8 cellular contexts compared by ENCODE assay signal in genomic region chr17:58328195-58329034, GRCh38. TPM values are rescaled to one million over a fixed set of nuclear protein-coding genes. Genes with fewer than 3 reads are reported as not detected.
DNase-seq lines count a peak whose midpoint lies in the region; ATAC-seq and TF ChIP-seq lines count a peak whose summit lies in the region.

TSS of gene TSPOAP1 (minus strand) at chr17:58328795. CDS start at chr17:58327920, 875 bp downstream.

- peak within 1 kb of the TSS; percentile 93 for H3K27ac Mint-ChIP-seq in activated B cell treated with CpG ODN at 0.5 μM for 24 hours

- CTCF ChIA-PET in activated B cell treated with CpG ODN at 0.5 μM for 24 hours (lab: Charles Lee), result interaction anchor here (0.8 to 4.0 kb wide), 6 partner anchors 9 to 89 kb away, joined by 4 to 46 read pairs (median 6); partner anchors contain the start of genes RNF43 and SUPT4H1

- peaks cover 6 to 25% of the 10 kb centered on the region in 2 donors for H3K4me1 ChIP-seq in duodenal mucosa (ENCODE audit: control insufficient read depth in 1 of 2, insufficient read depth in 2 of 2, low read length in 2 of 2)
- no peaks in the 10 kb centered on the region for H3K4me1 ChIP-seq in osteoblast (ENCODE audit: insufficient read depth, low read length)
- peaks cover 4 to 32% (median 21%) of the 10 kb centered on the region in 4 donors for H3K4me1 ChIP-seq in upper lobe of left lung

- peaks cover 2% of the 10 kb centered on the region for H3K27me3 Mint-ChIP-seq in activated B cell treated with CpG ODN at 0.5 μM for 24 hours

- H3K4me2 ChIP-seq in osteoblast (ENCODE audit: insufficient read depth, low read length), result no peak within 1 kb of the TSS

- H3K36me3 Mint-ChIP-seq in activated B cell treated with CpG ODN at 0.5 μM for 24 hours (ENCODE audit: low read depth), result peaks cover 45% of the 10 kb centered on the region

- H3K36me3 ChIP-seq in duodenal mucosa (ENCODE audit: control insufficient read depth in 1 of 2, insufficient read depth in 2 of 2, low read length in 2 of 2) (peaks cover 5 to 6% of the 10 kb centered on the region in 2 donors), osteoblast (ENCODE audit: insufficient read depth, low read length) (no peaks in the 10 kb centered on the region), upper lobe of left lung (no peaks in the 10 kb centered on the region)

- no peak for TF ChIP-seq POLR2A in upper lobe of left lung (IDR thresholded peaks at IDR 0.05)

- peak; percentile 14 for ATAC-seq in HG03097 (IDR thresholded peaks at IDR 0.05; ENCODE audit: low FRiP score, unreplicated experiment)
- ATAC-seq in activated B cell treated with CpG ODN at 0.5 μM for 24 hours (ENCODE audit: low read depth), result peak; percentile 8
- peak in 1 of 2 donors; percentile 2 for ATAC-seq in upper lobe of left lung (ENCODE audit: low FRiP score in 2 of 2)

- POLR2A ChIA-PET in activated B cell treated with CpG ODN at 0.5 μM for 24 hours (lab: Charles Lee), result interaction anchor here (0.6 to 27.9 kb wide), 24 partner anchors 11 to 331 kb away, joined by 3 to 3007 read pairs (median 8); partner anchors contain the start of genes HSF5, MKS1, MTMR4 and RNF43

- TF ChIP-seq CTCF in GM12865 (IDR thresholded peaks at IDR 0.05; ENCODE audit: insufficient read depth, low read depth, low read length, missing control alignments) (peak; percentile 6), activated B cell treated with CpG ODN at 0.5 μM for 24 hours (IDR thresholded peaks at IDR 0.05) (no peak), osteoblast (IDR thresholded peaks at IDR 0.05; ENCODE audit: extremely low read depth, low read depth, low read length) (no peak), upper lobe of left lung (IDR thresholded peaks at IDR 0.05) (no peak)

- intact Hi-C loops in activated B cell treated with CpG ODN at 0.5 μM for 24 hours (cut with micrococcal nuclease), result loop anchor here (1.0 kb wide), 5 partner anchors 10 to 89 kb away; partner anchors contain the start of genes RNF43 and SUPT4H1

- peak within 1 kb of the TSS; percentile 100 for H3K4me3 Mint-ChIP-seq in activated B cell treated with CpG ODN at 0.5 μM for 24 hours

- DNase-seq in GM12865 (ENCODE audit: low read depth) (peak; percentile 98), activated B cell treated with CpG ODN at 0.5 μM for 24 hours (peak; percentile 62), osteoblast (ENCODE audit: insufficient read length, low spot score, missing footprints) (peak; percentile 85), upper lobe of left lung (peak; percentile 46 to 65), NCI-H2029 treated with DMSO at 0.1 percent for 48 hours (lab: John Stamatoyannopoulos, UW) (no peak), NCI-H2107 treated with DMSO at 0.1 percent for 48 hours (lab: John Stamatoyannopoulos, UW; ENCODE audit: unreplicated experiment) (no peak)

- WGBS in upper lobe of left lung, 2 donors, result 6 to 31% methylated on average over 6 to 21 of the region's 23 CpGs

- no peaks in the 10 kb centered on the region for H4K20me1 ChIP-seq in osteoblast (ENCODE audit: insufficient read depth, low read length)

- H3K4me3 ChIP-seq in GM12865 (ENCODE audit: low read depth, low read length) (peak within 1 kb of the TSS; percentile 94), duodenal mucosa (ENCODE audit: low read depth in 1 of 2, low read length in 2 of 2) (peak within 1 kb of the TSS; percentile 65 to 79), osteoblast (ENCODE audit: insufficient read depth, low read length) (no peak within 1 kb of the TSS), upper lobe of left lung (peak within 1 kb of the TSS in 3 of 4 donors; percentile 9 to 70 (median 58))

- H3K27ac ChIP-seq in duodenal mucosa (ENCODE audit: low read depth, low read length) (no peak within 1 kb of the TSS), osteoblast (ENCODE audit: low read depth, low read length) (no peak within 1 kb of the TSS), upper lobe of left lung (peak within 1 kb of the TSS; percentile 17 to 49 (median 44))

- no peak within 1 kb of the TSS for H2AFZ ChIP-seq in osteoblast (ENCODE audit: low read length)

- H3K4me1 Mint-ChIP-seq in activated B cell treated with CpG ODN at 0.5 μM for 24 hours, result peaks cover 64% of the 10 kb centered on the region

- H3K27me3 ChIP-seq in duodenal mucosa (ENCODE audit: control insufficient read depth in 1 of 2, insufficient read depth in 2 of 2, low read length in 2 of 2), result peaks cover 4 to 5% of the 10 kb centered on the region in 2 donors
- H3K27me3 ChIP-seq in osteoblast (ENCODE audit: insufficient read depth, low read length), result peaks cover 14% of the 10 kb centered on the region
- peaks cover 0 to 5% (median 0%) of the 10 kb centered on the region in 4 donors for H3K27me3 ChIP-seq in upper lobe of left lung

- TF ChIP-seq EP300 in upper lobe of left lung (IDR thresholded peaks at IDR 0.05), result no peak

- H3K9me3 Mint-ChIP-seq in activated B cell treated with CpG ODN at 0.5 μM for 24 hours, result no peaks in the 10 kb centered on the region

- H3K9ac ChIP-seq in duodenal mucosa (ENCODE audit: low read depth in 1 of 2, low read length in 2 of 2), result peak within 1 kb of the TSS; percentile 11 to 40

- H3K9me3 ChIP-seq in duodenal mucosa (ENCODE audit: control insufficient read depth in 1 of 2, low read length in 2 of 2) (no peaks in the 10 kb centered on the region), osteoblast (ENCODE audit: low read depth, low read length) (no peaks in the 10 kb centered on the region), upper lobe of left lung (no peaks in the 10 kb centered on the region)

- H3K79me2 ChIP-seq in osteoblast (ENCODE audit: insufficient read depth, low read length), result no peaks in the 10 kb centered on the region

RNA-seq across cellular contexts. Expression of gene TSPOAP1, which starts in this region (rescaled TPM):
- total RNA-seq in activated B cell treated with CpG ODN at 0.5 μM for 24 hours (16.7 and 22.5 TPM in 2 replicates), osteoblast (3.8 and 4.3 TPM in 2 replicates), upper lobe of left lung (10 to 100 TPM; 14.0 to 50.3 (median 24.1) TPM)

Comparison
In these comparisons a context has a peak if more than half of its experiments do, and no peak if none do; other contexts are left out.
1. DNase-seq: peak in GM12865 (single experiment), activated B cell treated with CpG ODN at 0.5 μM for 24 hours (single experiment), osteoblast (single experiment) and upper lobe of left lung (2 of 2); none in NCI-H2029 treated with DMSO at 0.1 percent for 48 hours (single experiment) and NCI-H2107 treated with DMSO at 0.1 percent for 48 hours (single experiment).
2. H3K27ac ChIP-seq: peak in upper lobe of left lung (4 of 4); none in duodenal mucosa (single experiment) and osteoblast (single experiment).